Comparison of ENCODE assay signal across 12 cellular contexts in the genomic region with DNA sequence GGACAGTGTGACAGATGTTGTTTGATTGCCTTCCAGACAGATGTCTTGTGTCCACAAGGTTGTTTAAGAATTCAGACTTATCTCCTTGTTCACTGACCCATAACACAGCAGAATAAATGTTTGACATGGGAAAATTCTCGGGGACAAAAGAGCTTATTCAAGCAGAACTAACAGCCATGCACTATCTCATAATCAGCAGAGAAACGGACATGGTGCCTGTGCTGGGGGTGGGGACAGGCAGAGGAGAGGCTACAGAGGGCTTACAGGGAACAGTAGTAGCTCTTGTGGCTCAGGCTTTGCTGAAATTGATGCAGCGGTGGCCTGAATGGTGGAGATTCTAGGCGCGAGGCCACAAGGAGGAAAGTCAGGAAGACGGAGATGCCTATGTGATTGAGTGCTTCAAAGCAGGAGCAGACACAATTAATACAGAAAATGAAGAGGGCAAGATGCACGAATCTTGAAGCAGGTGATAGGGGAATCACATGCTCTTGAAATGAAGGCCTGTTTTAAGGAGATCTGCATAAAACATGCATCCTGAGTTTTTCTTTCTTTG.
DNase-seq lines count a peak whose midpoint lies in the region; ATAC-seq and TF ChIP-seq lines count a peak whose summit lies in the region.
"Had no signal": no experiment of that assay in that cellular context is flagged by ENCODE, and none has a peak within 500 bp of the region (broad histone marks: within the 10 kb centered on the region; RNA-seq: fewer than 3 reads in every experiment).

No MANE protein-coding gene starts in this region.

- peak overlapping the region; percentile 5 for H3K27ac Mint-ChIP-seq in activated T-cell treated with anti-CD3 and anti-CD28 coated beads, Interleukin-2, amount 50 U/mL, for 24 hours
- H3K27ac Mint-ChIP-seq: dendritic cell treated with granulocyte-macrophage colony-stimulating factor and Interleukin-4, amounts not matched to agents 40 ng/mL and 50 ng/mL, for 4 days had no signal

- H3K4me1 ChIP-seq in thyroid gland: peaks cover 8 to 10% of the 10 kb centered on the region in 2 donors
- H3K4me1 ChIP-seq: sigmoid colon had no signal

- TF ChIP-seq CTCF in thyroid gland (IDR thresholded peaks at IDR 0.05) (no peak), GM10266 (IDR thresholded peaks at IDR 0.05; ENCODE audit: control insufficient read depth, insufficient read depth, low read depth, missing control alignments) (no peak)

- H3K36me3 ChIP-seq in thyroid gland: no peaks in the 10 kb centered on the region
- H3K36me3 ChIP-seq: sigmoid colon had no signal

- no peaks in the 10 kb centered on the region for H3K36me3 Mint-ChIP-seq in activated T-cell treated with anti-CD3 and anti-CD28 coated beads, Interleukin-2, amount 50 U/mL, for 24 hours (ENCODE audit: low read depth)
- H3K36me3 Mint-ChIP-seq: IgD-negative memory B cell had no signal

- intact Hi-C loops in thyroid gland (cut with DNase I): no loop called here

- H3K4me3 Mint-ChIP-seq in activated T-cell treated with anti-CD3 and anti-CD28 coated beads, Interleukin-2, amount 50 U/mL, for 24 hours: no peak overlapping the region
- H3K4me3 Mint-ChIP-seq: dendritic cell treated with granulocyte-macrophage colony-stimulating factor and Interleukin-4, amounts not matched to agents 40 ng/mL and 50 ng/mL, for 4 days; stimulated activated naive CD8-positive, alpha-beta T cell treated with anti-CD3 and anti-CD28 coated beads, Interleukin-15, amount 100 ng/mL, for 72 hours had no signal

- in situ Hi-C loops in SK-MEL-5 (cut with HindIII; ENCODE audit: low pct_unique_long_range_greater_than_20kb, low sequenced_read_pairs): no loop called here

- no peaks in the 10 kb centered on the region for H3K9me3 ChIP-seq in thyroid gland
- H3K9me3 ChIP-seq: sigmoid colon had no signal

- H3K4me1 Mint-ChIP-seq in activated T-cell treated with anti-CD3 and anti-CD28 coated beads, Interleukin-2, amount 50 U/mL, for 24 hours (ENCODE audit: low read depth): peaks cover 62% of the 10 kb centered on the region

- H3K27me3 ChIP-seq in thyroid gland: no peaks in the 10 kb centered on the region
- H3K27me3 ChIP-seq: sigmoid colon had no signal

- no peaks in the 10 kb centered on the region for H3K27me3 Mint-ChIP-seq in activated T-cell treated with anti-CD3 and anti-CD28 coated beads, Interleukin-2, amount 50 U/mL, for 24 hours
- H3K27me3 Mint-ChIP-seq: dendritic cell treated with granulocyte-macrophage colony-stimulating factor and Interleukin-4, amounts not matched to agents 40 ng/mL and 50 ng/mL, for 4 days; IgD-negative memory B cell; stimulated activated naive CD8-positive, alpha-beta T cell treated with anti-CD3 and anti-CD28 coated beads, Interleukin-15, amount 100 ng/mL, for 72 hours had no signal

- ATAC-seq in HG03103 (IDR thresholded peaks at IDR 0.05; ENCODE audit: low read depth, unreplicated experiment): peak; percentile 64
- no peak for ATAC-seq in GM18520 (IDR thresholded peaks at IDR 0.05; ENCODE audit: unreplicated experiment)
- ATAC-seq: stimulated activated naive CD8-positive, alpha-beta T cell treated with anti-CD3 and anti-CD28 coated beads, Interleukin-15, amount 100 ng/mL, for 72 hours had no signal

- WGBS in thyroid gland, 2 donors: 33 to 39% methylated on average over 7 of the region's 7 CpGs

- H3K4me3 ChIP-seq in thyroid gland (replicated peaks in 1 of 3): no peak overlapping the region
- H3K4me3 ChIP-seq: sigmoid colon had no signal

- H3K9me3 Mint-ChIP-seq in activated T-cell treated with anti-CD3 and anti-CD28 coated beads, Interleukin-2, amount 50 U/mL, for 24 hours: no peaks in the 10 kb centered on the region

- H3K27ac ChIP-seq in thyroid gland: peak overlapping the region in 2 of 3 donors; percentile 4 to 65
- H3K27ac ChIP-seq: sigmoid colon had no signal

- no peak for DNase-seq in activated T-cell treated with anti-CD3 and anti-CD28 coated beads, Interleukin-2, amount 50 U/mL, for 24 hours
- DNase-seq in activated T-cell treated with anti-CD3 and anti-CD28 coated beads, Interleukin-2, amount 50 U/mL, for 1 hour: no peak
- peak; percentile 72 for DNase-seq in SK-MEL-5 (ENCODE audit: low read depth, low spot score)
- DNase-seq in thyroid gland: peak in 1 of 2 donors; percentile 36
- no peak for DNase-seq in GM10266 (ENCODE audit: extremely low spot score)
- no peak for DNase-seq in GDM1 (lab: John Stamatoyannopoulos, UW)
- DNase-seq: sigmoid colon; stimulated activated naive CD8-positive, alpha-beta T cell treated with anti-CD3 and anti-CD28 coated beads, Interleukin-15, amount 100 ng/mL, for 72 hours had no signal

- no peak for TF ChIP-seq POLR2A in thyroid gland (IDR thresholded peaks at IDR 0.05)
